Comparison of ENCODE assay signal across 10 cellular contexts in the genomic region with DNA sequence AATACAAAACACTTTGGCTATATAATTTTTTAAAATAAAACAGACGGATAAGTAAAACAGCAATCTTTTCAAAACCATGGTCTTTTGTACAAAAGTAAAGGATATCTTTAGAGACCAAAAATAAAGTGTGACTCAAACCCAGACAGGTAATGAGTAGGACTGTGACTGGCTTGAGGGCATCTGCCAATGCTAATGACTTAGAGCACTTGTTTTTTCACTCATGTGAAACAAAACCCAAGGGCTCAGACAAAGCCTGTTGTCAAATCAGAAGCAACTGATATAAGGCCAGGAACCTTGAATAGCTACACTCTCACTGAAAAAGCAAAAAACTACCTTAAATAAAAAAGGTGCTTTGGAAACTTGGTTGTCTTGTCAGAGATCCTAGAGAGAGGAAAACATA.
DNase-seq lines count a peak whose midpoint lies in the region; ATAC-seq and TF ChIP-seq lines count a peak whose summit lies in the region.
"Had no signal": no experiment of that assay in that cellular context is flagged by ENCODE, and none has a peak within 500 bp of the region (broad histone marks: within the 10 kb centered on the region; RNA-seq: fewer than 3 reads in every experiment).

No MANE protein-coding gene starts in this region.

- no peak overlapping the region for H3K4me3 Mint-ChIP-seq in mesothelial cell of epicardium

- peaks cover 2% of the 10 kb centered on the region for H3K36me3 Mint-ChIP-seq in mesothelial cell of epicardium

- no peaks in the 10 kb centered on the region for H3K27me3 Mint-ChIP-seq in mesothelial cell of epicardium (ENCODE audit: low read depth)

- no peak for TF ChIP-seq CTCF in mesothelial cell of epicardium (IDR thresholded peaks at IDR 0.05; ENCODE audit: unreplicated experiment)

- peak; percentile 97 for ATAC-seq in GM19035 (IDR thresholded peaks at IDR 0.05; ENCODE audit: unreplicated experiment)
- peak; percentile 95 for ATAC-seq in HG02678 (IDR thresholded peaks at IDR 0.05; ENCODE audit: unreplicated experiment)
- peak; percentile 100 for ATAC-seq in HG03520 (IDR thresholded peaks at IDR 0.05; ENCODE audit: unreplicated experiment)
- ATAC-seq: HepG2 had no signal

- H3K4me1 Mint-ChIP-seq in mesothelial cell of epicardium, result no peaks in the 10 kb centered on the region

- no peak overlapping the region for H3K27ac Mint-ChIP-seq in mesothelial cell of epicardium

- H3K9me3 Mint-ChIP-seq in mesothelial cell of epicardium, result no peaks in the 10 kb centered on the region

- DNase-seq in DMS53 treated with DMSO at 0.1 percent for 48 hours (lab: John Stamatoyannopoulos, UW; ENCODE audit: unreplicated experiment) (peak; percentile 98), mesothelial cell of epicardium (ENCODE audit: low spot score in 2 of 2, unreplicated experiment in 2 of 2) (no peak), GDM1 (lab: John Stamatoyannopoulos, UW) (no peak), NCI-H146 (lab: John Stamatoyannopoulos, UW) (no peak), NOMO-1 (lab: John Stamatoyannopoulos, UW; ENCODE audit: unreplicated experiment in 2 of 2) (no peak)
- DNase-seq: NCI-H526 had no signal
